ENCODE assay signal across 10 cellular contexts in genomic region chr7:26284995-26285632, GRCh38. TPM values are rescaled to one million over a fixed set of nuclear protein-coding genes. Genes with fewer than 3 reads are reported as not detected.
DNase-seq lines count a peak whose midpoint lies in the region; ATAC-seq, FAIRE-seq and TF ChIP-seq lines count a peak whose summit lies in the region.
"Had no signal": no experiment of that assay in that cellular context is flagged by ENCODE, and none has a peak within 500 bp of the region (broad histone marks: within the 10 kb centered on the region; RNA-seq: fewer than 3 reads in every experiment).

No MANE protein-coding gene starts in this region.

- H3K27me3 Mint-ChIP-seq in CD4-positive, CD25-positive, alpha-beta regulatory T cell, result no peaks in the 10 kb centered on the region

- no peaks in the 10 kb centered on the region for H3K9me3 ChIP-seq in CD4-positive, CD25-positive, alpha-beta regulatory T cell (ENCODE audit: control insufficient read depth in 2 of 2, low read length in 2 of 2)
- H3K9me3 ChIP-seq in OCI-LY3 (ENCODE audit: insufficient read depth, low read length), result no peaks in the 10 kb centered on the region

- H3K4me3 ChIP-seq in CD4-positive, CD25-positive, alpha-beta regulatory T cell (ENCODE audit: low read depth, low read length), result no peak overlapping the region
- H3K4me3 ChIP-seq in OCI-LY3 (ENCODE audit: low read length), result no peak overlapping the region

- H3K36me3 ChIP-seq in CD4-positive, CD25-positive, alpha-beta regulatory T cell (ENCODE audit: control insufficient read depth, insufficient read depth, low read length), result no peaks in the 10 kb centered on the region
- H3K36me3 ChIP-seq in OCI-LY3 (replicated peaks; ENCODE audit: low read depth, low read length), result no peaks in the 10 kb centered on the region

- TF ChIP-seq CTCF in OCI-LY3 (IDR thresholded peaks at IDR 0.05; ENCODE audit: low read depth, low read length), result peak; percentile 45

- H3K4me1 ChIP-seq in CD4-positive, CD25-positive, alpha-beta regulatory T cell (ENCODE audit: control insufficient read depth, insufficient read depth, low read length, poor library complexity, severe bottlenecking), result no peaks in the 10 kb centered on the region
- H3K4me1 ChIP-seq in OCI-LY3 (ENCODE audit: low read length), result peaks cover 6% of the 10 kb centered on the region

- H3K4me3 Mint-ChIP-seq in CD4-positive, CD25-positive, alpha-beta regulatory T cell, result no peak overlapping the region

- no peak overlapping the region for H3K27ac ChIP-seq in CD4-positive, CD25-positive, alpha-beta regulatory T cell (ENCODE audit: insufficient read depth, low read length, poor library complexity, severe bottlenecking)
- H3K27ac ChIP-seq in OCI-LY3 (ENCODE audit: low read length), result no peak overlapping the region
- H3K27ac ChIP-seq: epithelial cell of prostate had no signal

- no peaks in the 10 kb centered on the region for H3K79me2 ChIP-seq in OCI-LY3 (ENCODE audit: low read length)

- no peak for TF ChIP-seq POLR2A in GM12891 (IDR thresholded peaks at IDR 0.05; ENCODE audit: low read depth, low read length)

- no peak overlapping the region for H2AFZ ChIP-seq in OCI-LY3 (ENCODE audit: low read depth, low read length)

- H3K4me1 Mint-ChIP-seq in CD4-positive, CD25-positive, alpha-beta regulatory T cell, result peaks cover 0 to 13% (median 4%) of the 10 kb centered on the region in 4 donors

- no peaks in the 10 kb centered on the region for H3K36me3 Mint-ChIP-seq in CD4-positive, CD25-positive, alpha-beta regulatory T cell

- H3K9ac ChIP-seq in OCI-LY3 (ENCODE audit: low read length), result no peak overlapping the region

- no peak overlapping the region; the same call in 1 of the 2 replicates for H3K4me2 ChIP-seq in OCI-LY3 (ENCODE audit: low read length)

- H3K27me3 ChIP-seq in CD4-positive, CD25-positive, alpha-beta regulatory T cell (ENCODE audit: control insufficient read depth, insufficient read depth, low read length), result no peaks in the 10 kb centered on the region
- H3K27me3 ChIP-seq in OCI-LY3 (ENCODE audit: low read depth, low read length), result 0 out of 2 replicates have a peak, but pooled peaks cover 3% of the 10 kb centered on the region

- peak in 2 of 3 donors; percentile 33 to 53 for DNase-seq in CD4-positive, CD25-positive, alpha-beta regulatory T cell
- no peak for DNase-seq in GM12891 (ENCODE audit: insufficient read length, low spot score)
- peak; percentile 23 for DNase-seq in dermis blood vessel endothelial cell
- DNase-seq in stimulated activated CD4-positive, alpha-beta T cell treated with anti-CD3 and anti-CD28 coated beads, Interleukin-4, amount 100 ng/mL, for 4 hours, result no peak
- no peak for DNase-seq in NCI-H187 treated with DMSO at 0.1 percent for 48 hours (lab: John Stamatoyannopoulos, UW)
- DNase-seq: activated CD8-positive, alpha-beta memory T cell treated with anti-CD3 and anti-CD28 coated beads, Interleukin-2, amount 50 U/mL, for 4 hours had no signal

- H3K27ac Mint-ChIP-seq in CD4-positive, CD25-positive, alpha-beta regulatory T cell, result no peak overlapping the region

- FAIRE-seq in GM12891 (lab: Jason Lieb, UNC), result peak; percentile 5

- no peaks in the 10 kb centered on the region for H3K9me3 Mint-ChIP-seq in CD4-positive, CD25-positive, alpha-beta regulatory T cell

- H4K20me1 ChIP-seq in OCI-LY3 (ENCODE audit: insufficient read depth, low read length), result no peaks in the 10 kb centered on the region

- ATAC-seq in CD4-positive, CD25-positive, alpha-beta regulatory T cell (ENCODE audit: low read depth in 2 of 2), result peak in 1 of 2 donors; percentile 46
- ATAC-seq in HG03280 (IDR thresholded peaks at IDR 0.05; ENCODE audit: unreplicated experiment), result no peak
- no peak for ATAC-seq in HG02642 (IDR thresholded peaks at IDR 0.05; ENCODE audit: poor library complexity, unreplicated experiment)

TF ChIP-seq in GM12891, 5 proteins besides CTCF, POLR2A, EP300 and RAD21:
- no peak for TF ChIP-seq POU2F2 (IDR thresholded peaks at IDR 0.05; ENCODE audit: low read depth, low read length)
- no peak for TF ChIP-seq TAF1 (IDR thresholded peaks at IDR 0.05; ENCODE audit: low read depth, low read length)

RNA-seq across cellular contexts. Expression of gene SNX10, which starts 6.5 kb away (rescaled TPM):
- 14.4 TPM for total RNA-seq in CD4-positive, CD25-positive, alpha-beta regulatory T cell
- polyA plus RNA-seq in CD4-positive, CD25-positive, alpha-beta regulatory T cell, result 10 to 100 TPM; 25.5 to 41.5 (median 29.4) TPM
- 8.4 TPM for polyA plus RNA-seq in GM12891 (2012; ENCODE audit: low read depth, missing spikeins)
- total RNA-seq in dermis blood vessel endothelial cell, result 8.4 and 9.4 TPM in 2 replicates

Comparison
In these comparisons a context has a peak if more than half of its experiments do, and no peak if none do; other contexts are left out.
1. DNase-seq: peak in CD4-positive, CD25-positive, alpha-beta regulatory T cell (2 of 3) and dermis blood vessel endothelial cell (single experiment); none in GM12891 (single experiment), stimulated activated CD4-positive, alpha-beta T cell treated with anti-CD3 and anti-CD28 coated beads, Interleukin-4, amount 100 ng/mL, for 4 hours (0 of 2) and NCI-H187 treated with DMSO at 0.1 percent for 48 hours (single experiment).